17 cellular contexts compared by ENCODE assay signal in genomic region chr6:149168968-149169367, GRCh38.
DNase-seq lines count a peak whose midpoint lies in the region; ATAC-seq and TF ChIP-seq lines count a peak whose summit lies in the region.
"Had no signal": no experiment of that assay in that cellular context is flagged by ENCODE, and none has a peak within 500 bp of the region (broad histone marks: within the 10 kb centered on the region; RNA-seq: fewer than 3 reads in every experiment).

No MANE protein-coding gene starts in this region.

- no peaks in the 10 kb centered on the region for H3F3A ChIP-seq in smooth muscle cell (ENCODE audit: low read depth)

- H4K20me1 ChIP-seq in IMR-90 (ENCODE audit: insufficient read depth, low read length) (no peaks in the 10 kb centered on the region), smooth muscle cell (ENCODE audit: low read depth) (no peaks in the 10 kb centered on the region)

- H3K36me3 Mint-ChIP-seq in CD8-positive, alpha-beta memory T cell, result peaks cover 0 to 7% (median 3%) of the 10 kb centered on the region in 3 donors
- H3K36me3 Mint-ChIP-seq in activated T-helper 17 cell treated with anti-CD3 and anti-CD28 coated beads, Interleukin-2, amount 50 U/mL, for 72 hours (ENCODE audit: low read depth), result no peaks in the 10 kb centered on the region

- no peak overlapping the region for H4K8ac ChIP-seq in IMR-90 (ENCODE audit: low read depth in 2 of 2, low read length in 2 of 2)

- no peak overlapping the region for H3K14ac ChIP-seq in IMR-90 (replicated peaks; ENCODE audit: low read depth, low read length)

- no peak overlapping the region for H2BK20ac ChIP-seq in IMR-90 (ENCODE audit: low read depth, low read length)

- 90% methylated on average over 3 of the region's 6 CpGs; no CpG with 5 or more reads in 1 of the 2 experiments for WGBS in IMR-90 (ENCODE audit: extremely low coverage in 2 of 2, insufficient read length in 1 of 2), 2 experiments
- 89% methylated on average over 6 of the region's 6 CpGs for WGBS in smooth muscle cell (ENCODE audit: low lambda C conversion rate)

- H3K36me3 ChIP-seq in CD8-positive, alpha-beta memory T cell (ENCODE audit: insufficient read depth, low read length), result no peaks in the 10 kb centered on the region
- no peaks in the 10 kb centered on the region for H3K36me3 ChIP-seq in IMR-90 (ENCODE audit: control insufficient read depth, insufficient read depth, low read length)
- no peaks in the 10 kb centered on the region for H3K36me3 ChIP-seq in rectal smooth muscle tissue (ENCODE audit: control insufficient read depth, insufficient read depth, low read length)
- no peaks in the 10 kb centered on the region for H3K36me3 ChIP-seq in smooth muscle cell (ENCODE audit: low read depth)
- H3K36me3 ChIP-seq: pancreas, Peyer's patch, spleen had no signal

- CTCF ChIA-PET in CD8-positive, alpha-beta memory T cell (lab: Charles Lee), result interaction anchor here (1.4 kb wide), 1 partner anchor 164 kb away, joined by 3 read pairs; no protein-coding TSS in a partner anchor
- CTCF ChIA-PET in IMR-90 (lab: Yijun Ruan, JAX), result no interaction called here

- TF ChIP-seq CTCF in IMR-90 (conservative IDR thresholded peaks at IDR 0.05; ENCODE audit: low read depth, low read length) (no peak), smooth muscle cell (IDR thresholded peaks at IDR 0.05; ENCODE audit: borderline replicate concordance, insufficient read depth, poor library complexity, severe bottlenecking) (no peak)

- DNase-seq in CD8-positive, alpha-beta memory T cell, result no peak
- DNase-seq in IMR-90, result no peak
- DNase-seq in smooth muscle cell (lab: John Stamatoyannopoulos, UW; ENCODE audit: unreplicated experiment), result no peak
- DNase-seq: activated CD4-positive, CD25-positive, alpha-beta regulatory T cell; activated T-cell treated with anti-CD3 and anti-CD28 coated beads, Interleukin-2, amount 50 U/mL, for 1 hour; AML-193; DMS79; mucosa of descending colon; NCI-H2081; NCI-H526; pancreas; Peyer's patch; spleen had no signal

- intact Hi-C loops in IMR-90 (cut with micrococcal nuclease), result no loop called here

- no peaks in the 10 kb centered on the region for H3K9me1 ChIP-seq in IMR-90 (ENCODE audit: insufficient read depth, low read length)

- no peak overlapping the region for H3K4me2 ChIP-seq in IMR-90 (ENCODE audit: low read depth, low read length)
- no peak overlapping the region for H3K4me2 ChIP-seq in smooth muscle cell

- peak overlapping the region in 5 of 7 donors; percentile 38 to 81 (median 52) for H3K4me3 Mint-ChIP-seq in CD8-positive, alpha-beta memory T cell
- peak overlapping the region; percentile 54 for H3K4me3 Mint-ChIP-seq in activated T-helper 17 cell treated with anti-CD3 and anti-CD28 coated beads, Interleukin-2, amount 50 U/mL, for 72 hours

- H3K9me3 Mint-ChIP-seq in CD8-positive, alpha-beta memory T cell, result no peaks in the 10 kb centered on the region
- no peaks in the 10 kb centered on the region for H3K9me3 Mint-ChIP-seq in activated T-helper 17 cell treated with anti-CD3 and anti-CD28 coated beads, Interleukin-2, amount 50 U/mL, for 72 hours

- H3K79me2 ChIP-seq in smooth muscle cell (ENCODE audit: low read depth), result no peaks in the 10 kb centered on the region

- peaks cover 32 to 63% (median 50%) of the 10 kb centered on the region in 3 donors for H3K4me1 Mint-ChIP-seq in CD8-positive, alpha-beta memory T cell
- H3K4me1 Mint-ChIP-seq in activated T-helper 17 cell treated with anti-CD3 and anti-CD28 coated beads, Interleukin-2, amount 50 U/mL, for 72 hours, result peaks cover 45% of the 10 kb centered on the region

- H2BK15ac ChIP-seq in IMR-90 (ENCODE audit: low read depth, low read length), result no peak overlapping the region

- no peak overlapping the region for H2AK5ac ChIP-seq in IMR-90 (ENCODE audit: low read depth, low read length)

- H3K27ac Mint-ChIP-seq in CD8-positive, alpha-beta memory T cell, result peak overlapping the region in 7 of 8 donors; percentile 31 to 87 (median 64)
- H3K27ac Mint-ChIP-seq in activated T-helper 17 cell treated with anti-CD3 and anti-CD28 coated beads, Interleukin-2, amount 50 U/mL, for 72 hours, result peak overlapping the region; percentile 56

- no peak for TF ChIP-seq RAD21 in IMR-90 (IDR thresholded peaks at IDR 0.05; ENCODE audit: low read length)

- dilution Hi-C loops in IMR-90 (cut with HindIII; ENCODE audit: low sequenced_read_pairs, unreplicated experiment), result no loop called here

- H3K27me3 ChIP-seq in CD8-positive, alpha-beta memory T cell (ENCODE audit: insufficient read depth, low read length, poor library complexity, severe bottlenecking), result no peaks in the 10 kb centered on the region
- peaks cover 34% of the 10 kb centered on the region for H3K27me3 ChIP-seq in IMR-90 (ENCODE audit: control insufficient read depth, insufficient read depth, low read length)
- no peaks in the 10 kb centered on the region for H3K27me3 ChIP-seq in rectal smooth muscle tissue (ENCODE audit: control insufficient read depth, insufficient read depth, low read length)
- H3K27me3 ChIP-seq in smooth muscle cell (ENCODE audit: low read depth), result no peaks in the 10 kb centered on the region
- H3K27me3 ChIP-seq: pancreas, Peyer's patch, spleen had no signal

- H3K9ac ChIP-seq in IMR-90 (ENCODE audit: low read depth, low read length), result no peak overlapping the region
- H3K9ac ChIP-seq in rectal smooth muscle tissue (ENCODE audit: low read length), result no peak overlapping the region
- no peak overlapping the region for H3K9ac ChIP-seq in smooth muscle cell (ENCODE audit: low read depth)

- H3K4me3 ChIP-seq in CD8-positive, alpha-beta memory T cell (ENCODE audit: low read length), result no peak overlapping the region
- H3K4me3 ChIP-seq in IMR-90 (ENCODE audit: insufficient read depth, low read depth, low read length), result no peak overlapping the region
- H3K4me3 ChIP-seq in rectal smooth muscle tissue (ENCODE audit: low read length), result no peak overlapping the region
- H3K4me3 ChIP-seq in smooth muscle cell, result no peak overlapping the region
- H3K4me3 ChIP-seq: mucosa of descending colon, pancreas, Peyer's patch, spleen had no signal

- no peaks in the 10 kb centered on the region for H3K79me1 ChIP-seq in IMR-90 (ENCODE audit: low read depth in 1 of 2, low read length in 2 of 2)

- ATAC-seq in IMR-90 (ENCODE audit: low read depth) (no peak), HG03196 (IDR thresholded peaks at IDR 0.05; ENCODE audit: unreplicated experiment) (no peak), HG02623 (IDR thresholded peaks at IDR 0.05; ENCODE audit: unreplicated experiment) (no peak)
- peak; percentile 71 for ATAC-seq in activated T-helper 17 cell treated with anti-CD3 and anti-CD28 coated beads, Interleukin-2, amount 50 U/mL, for 72 hours (replicated peaks)
- ATAC-seq: mucosa of descending colon, pancreas had no signal

- H4K5ac ChIP-seq in IMR-90 (ENCODE audit: low read depth, low read length), result no peak overlapping the region

- H3K18ac ChIP-seq in IMR-90 (ENCODE audit: low read depth, low read length), result no peak overlapping the region

- H3K4ac ChIP-seq in IMR-90 (ENCODE audit: low read depth, low read length), result no peak overlapping the region

- peak overlapping the region; percentile 19 for H2AK9ac ChIP-seq in IMR-90 (replicated peaks; ENCODE audit: low read depth, low read length, poor library complexity)

- H3K9me3 ChIP-seq in CD8-positive, alpha-beta memory T cell (ENCODE audit: low read length), result no peaks in the 10 kb centered on the region
- H3K9me3 ChIP-seq in IMR-90 (ENCODE audit: control insufficient read depth, insufficient read depth, low read length) (no peaks in the 10 kb centered on the region), smooth muscle cell (replicated peaks; ENCODE audit: low read depth) (no peaks in the 10 kb centered on the region)
- H3K9me3 ChIP-seq: mucosa of descending colon, pancreas, Peyer's patch, spleen had no signal

- peaks cover 28% of the 10 kb centered on the region for H3K4me1 ChIP-seq in CD8-positive, alpha-beta memory T cell (ENCODE audit: insufficient read depth, low read length)
- H3K4me1 ChIP-seq in IMR-90 (ENCODE audit: control insufficient read depth, insufficient read depth, low read length), result no peaks in the 10 kb centered on the region; the same call in 1 of the 2 replicates
- no peaks in the 10 kb centered on the region for H3K4me1 ChIP-seq in rectal smooth muscle tissue (ENCODE audit: control insufficient read depth, insufficient read depth, low read length)
- H3K4me1 ChIP-seq in smooth muscle cell (ENCODE audit: low read depth), result peaks cover 9% of the 10 kb centered on the region
- H3K4me1 ChIP-seq: pancreas had no signal

- in situ Hi-C loops in IMR-90 (cut with MboI; ENCODE audit: low sequenced_read_pairs), result no loop called here

- no TSS peak for BruUV-seq in IMR-90 (replicated peaks; lab: Mats Ljungman, UMichigan)

- no peak overlapping the region for H4K91ac ChIP-seq in IMR-90 (ENCODE audit: insufficient read depth, low read depth, low read length)

- H2BK120ac ChIP-seq in IMR-90 (ENCODE audit: low read depth, low read length), result no peak overlapping the region

- H3K27ac ChIP-seq in CD8-positive, alpha-beta memory T cell (ENCODE audit: low read depth, low read length), result no peak overlapping the region
- no peak overlapping the region for H3K27ac ChIP-seq in IMR-90 (ENCODE audit: insufficient read depth, low read length)
- H3K27ac ChIP-seq in rectal smooth muscle tissue (ENCODE audit: low read depth, low read length), result peak overlapping the region; percentile 30
- H3K27ac ChIP-seq in smooth muscle cell (ENCODE audit: low read depth), result no peak overlapping the region
- H3K27ac ChIP-seq: pancreas, Peyer's patch, spleen had no signal

- H2AFZ ChIP-seq in IMR-90 (replicated peaks; ENCODE audit: low read length, poor library complexity) (no peak overlapping the region), smooth muscle cell (ENCODE audit: low read depth) (no peak overlapping the region)

- POLR2A ChIA-PET in CD8-positive, alpha-beta memory T cell (lab: Charles Lee), result no interaction called here
- POLR2A ChIA-PET in IMR-90 (lab: Charles Lee; ENCODE audit: unreplicated experiment), result no interaction called here

- TF ChIP-seq POLR2A in IMR-90 (IDR thresholded peaks at IDR 0.05; ENCODE audit: low read depth, low read length), result no peak

- H3K56ac ChIP-seq in IMR-90 (ENCODE audit: extremely low read depth, insufficient read depth, low read length), result no peak overlapping the region

- no peak overlapping the region for H2BK5ac ChIP-seq in IMR-90 (ENCODE audit: low read depth, low read length, poor library complexity, severe bottlenecking)

- H3K27me3 Mint-ChIP-seq in CD8-positive, alpha-beta memory T cell, result peaks cover 0 to 2% of the 10 kb centered on the region in 2 donors
- H3K27me3 Mint-ChIP-seq in activated T-helper 17 cell treated with anti-CD3 and anti-CD28 coated beads, Interleukin-2, amount 50 U/mL, for 72 hours, result no peaks in the 10 kb centered on the region

- H3K23ac ChIP-seq in IMR-90 (ENCODE audit: low read depth, low read length), result no peak overlapping the region

TF ChIP-seq in IMR-90, 13 proteins besides CTCF, POLR2A, EP300 and RAD21 (continues in another document):
- TF ChIP-seq RFX5 (IDR thresholded peaks at IDR 0.05; ENCODE audit: low read depth, low read length), result no peak
